In genomic region chr1:43688109-43688387, GRCh38 we compare ENCODE assay signal across 13 cellular contexts. TPM values are rescaled to one million over a fixed set of nuclear protein-coding genes. Genes with fewer than 3 reads are reported as not detected.
DNase-seq lines count a peak whose midpoint lies in the region; ATAC-seq, FAIRE-seq and TF ChIP-seq lines count a peak whose summit lies in the region.
"Had no signal": no experiment of that assay in that cellular context is flagged by ENCODE, and none has a peak within 500 bp of the region (broad histone marks: within the 10 kb centered on the region; RNA-seq: fewer than 3 reads in every experiment).

No MANE protein-coding gene starts in this region.

- no peaks in the 10 kb centered on the region for H3K27me3 ChIP-seq in GM23248 (replicated peaks; ENCODE audit: insufficient read depth)
- H3K27me3 ChIP-seq in endothelial cell of umbilical vein (ENCODE audit: control insufficient read depth in 2 of 2, insufficient read depth in 2 of 2, low read length in 2 of 2): no peaks in the 10 kb centered on the region
- H3K27me3 ChIP-seq in gastrocnemius medialis: no peaks in the 10 kb centered on the region
- no peaks in the 10 kb centered on the region for H3K27me3 ChIP-seq in hepatocyte

- H3K79me2 ChIP-seq in GM23248 (ENCODE audit: insufficient read depth) (peaks cover 27% of the 10 kb centered on the region; the same call in 1 of the 2 replicates), endothelial cell of umbilical vein (ENCODE audit: control insufficient read depth, insufficient read depth, low read length) (no peaks in the 10 kb centered on the region), hepatocyte (no peaks in the 10 kb centered on the region)

- POLR2A ChIA-PET in endothelial cell of umbilical vein (lab: Charles Lee): interaction anchor here (1.5 to 2.1 kb wide), 2 partner anchors 19 to 38 kb away, joined by 6 to 8 read pairs; partner anchors contain the start of genes KDM4A and ST3GAL3

- no peaks in the 10 kb centered on the region for H3K27me3 Mint-ChIP-seq in activated T-helper 1 cell treated with anti-CD3 and anti-CD28 coated beads, Interleukin-12 subunit alpha, Interleukin-12 subunit beta, Interleukin-2, Interleukin-4 antibody, amounts not matched to agents 30 ng/mL and 10 ng/mL and 1 ng/mL, durations not matched to agents 14 hours and 24 hours and 36 hours (ENCODE audit: insufficient read depth)

- DNase-seq in GM23248 (no peak), endothelial cell of umbilical vein (ENCODE audit: low read depth, low spot score) (no peak), gastrocnemius medialis (no peak), NOMO-1 treated with dmso at 0.1 percent for 144 hours (lab: John Stamatoyannopoulos, UW; ENCODE audit: unreplicated experiment) (no peak), hepatocyte (ENCODE audit: low spot score) (no peak)
- no peak for DNase-seq in activated T-helper 1 cell treated with anti-CD3 and anti-CD28 coated beads, Interleukin-12 subunit alpha, Interleukin-12 subunit beta, Interleukin-2, Interleukin-4 antibody, amounts not matched to agents 30 ng/mL and 10 ng/mL and 1 ng/mL, durations not matched to agents 14 hours and 24 hours and 36 hours (ENCODE audit: low spot score)
- DNase-seq: NCI-H1105 treated with DMSO at 0.1 percent for 48 hours, NCI-H187 treated with DMSO at 0.1 percent for 48 hours, NCI-H2171, SHP77 treated with DMSO at 0.1 percent for 48 hours had no signal

- ATAC-seq in gastrocnemius medialis (no peak), GM18517 (IDR thresholded peaks at IDR 0.05; ENCODE audit: unreplicated experiment) (no peak), HG03135 (IDR thresholded peaks at IDR 0.05; ENCODE audit: unreplicated experiment) (no peak)

- H3K9me3 ChIP-seq in GM23248 (ENCODE audit: low read depth): no peaks in the 10 kb centered on the region
- no peaks in the 10 kb centered on the region for H3K9me3 ChIP-seq in endothelial cell of umbilical vein (replicated peaks; ENCODE audit: control insufficient read depth, insufficient read depth, low read length)
- H3K9me3 ChIP-seq in gastrocnemius medialis: no peaks in the 10 kb centered on the region
- H3K9me3 ChIP-seq in hepatocyte (ENCODE audit: low read depth): no peaks in the 10 kb centered on the region

- H3K9me2 ChIP-seq in GM23248 (ENCODE audit: insufficient read depth) (no peaks in the 10 kb centered on the region), hepatocyte (replicated peaks; ENCODE audit: insufficient read depth) (no peaks in the 10 kb centered on the region)

- no peaks in the 10 kb centered on the region for H3K9me3 Mint-ChIP-seq in activated T-helper 1 cell treated with anti-CD3 and anti-CD28 coated beads, Interleukin-12 subunit alpha, Interleukin-12 subunit beta, Interleukin-2, Interleukin-4 antibody, amounts not matched to agents 30 ng/mL and 10 ng/mL and 1 ng/mL, durations not matched to agents 14 hours and 24 hours and 36 hours

- peaks cover 14% of the 10 kb centered on the region for H3K4me1 ChIP-seq in GM23248 (ENCODE audit: insufficient read depth)
- H3K4me1 ChIP-seq in endothelial cell of umbilical vein (ENCODE audit: control insufficient read depth, extremely low read depth, insufficient read depth, low read length): peaks cover 18% of the 10 kb centered on the region
- H3K4me1 ChIP-seq in gastrocnemius medialis: peaks cover 0 to 12% of the 10 kb centered on the region in 2 donors
- no peaks in the 10 kb centered on the region for H3K4me1 ChIP-seq in hepatocyte (ENCODE audit: insufficient read depth)

- dilution Hi-C loops in endothelial cell of umbilical vein (cut with MboI; ENCODE audit: extremely low pct_ligation_motif_present, low sequenced_read_pairs): no loop called here

- intact Hi-C loops in activated T-helper 1 cell treated with anti-CD3 and anti-CD28 coated beads, Interleukin-12 subunit alpha, Interleukin-12 subunit beta, Interleukin-2, Interleukin-4 antibody, amounts not matched to agents 30 ng/mL and 10 ng/mL and 1 ng/mL, durations not matched to agents 14 hours and 24 hours and 36 hours (cut with micrococcal nuclease): no loop called here
- intact Hi-C loops in endothelial cell of umbilical vein (cut with micrococcal nuclease): no loop called here
- intact Hi-C loops in gastrocnemius medialis (cut with DNase I; ENCODE audit: low total_unique reads): no loop called here

- H3K4me3 ChIP-seq in GM23248 (no peak overlapping the region), endothelial cell of umbilical vein (replicated peaks in 1 of 3; ENCODE audit: insufficient read depth in 1 of 3, low read depth in 1 of 3, low read length in 3 of 3) (no peak overlapping the region), gastrocnemius medialis (no peak overlapping the region), hepatocyte (no peak overlapping the region)

- CTCF ChIA-PET in endothelial cell of umbilical vein (lab: Charles Lee): interaction anchor here (0.5 to 2.7 kb wide), 9 partner anchors 19 to 360 kb away, joined by 3 to 19 read pairs (median 5); partner anchors contain the start of genes KDM4A and ST3GAL3

- H3F3A ChIP-seq in GM23248 (ENCODE audit: insufficient read depth): peaks cover 35% of the 10 kb centered on the region

- peaks cover 69% of the 10 kb centered on the region for H3K36me3 Mint-ChIP-seq in activated T-helper 1 cell treated with anti-CD3 and anti-CD28 coated beads, Interleukin-12 subunit alpha, Interleukin-12 subunit beta, Interleukin-2, Interleukin-4 antibody, amounts not matched to agents 30 ng/mL and 10 ng/mL and 1 ng/mL, durations not matched to agents 14 hours and 24 hours and 36 hours (ENCODE audit: low read depth)

- no peaks in the 10 kb centered on the region for H3K4me1 Mint-ChIP-seq in activated T-helper 1 cell treated with anti-CD3 and anti-CD28 coated beads, Interleukin-12 subunit alpha, Interleukin-12 subunit beta, Interleukin-2, Interleukin-4 antibody, amounts not matched to agents 30 ng/mL and 10 ng/mL and 1 ng/mL, durations not matched to agents 14 hours and 24 hours and 36 hours (ENCODE audit: low read depth)

- no peak for FAIRE-seq in endothelial cell of umbilical vein (lab: Jason Lieb, UNC)
- FAIRE-seq: RCC 7860 had no signal

- in situ Hi-C loops in GM23248 (cut with MboI): no loop called here
- in situ Hi-C loops in gastrocnemius medialis (cut with MboI; ENCODE audit: low sequenced_read_pairs in 4 of 4): no loop called here

- H3K4me2 ChIP-seq in GM23248 (ENCODE audit: unreplicated experiment) (no peak overlapping the region), endothelial cell of umbilical vein (ENCODE audit: insufficient read depth, low read length) (no peak overlapping the region), hepatocyte (no peak overlapping the region)

- no peak for TF ChIP-seq CTCF in endothelial cell of umbilical vein (IDR thresholded peaks at IDR 0.05; ENCODE audit: extremely low read depth in 1 of 2, insufficient read depth in 1 of 2, low read depth in 1 of 2, low read length in 2 of 2)
- TF ChIP-seq CTCF in gastrocnemius medialis (IDR thresholded peaks at IDR 0.05 in 4 of 5, conservative IDR thresholded peaks at IDR 0.05 in 1 of 5): no peak
- no peak for TF ChIP-seq CTCF in hepatocyte (IDR thresholded peaks at IDR 0.05; ENCODE audit: poor library complexity)

- TF ChIP-seq POLR2A in endothelial cell of umbilical vein (IDR thresholded peaks at IDR 0.05; ENCODE audit: low read depth, low read length): no peak
- no peak for TF ChIP-seq POLR2A in gastrocnemius medialis (IDR thresholded peaks at IDR 0.05)

- no peaks in the 10 kb centered on the region for H3K9me1 ChIP-seq in endothelial cell of umbilical vein (replicated peaks; ENCODE audit: control insufficient read depth, extremely low read depth, insufficient read depth, low read length)

- peak overlapping the region; percentile 61 for H3K27ac Mint-ChIP-seq in activated T-helper 1 cell treated with anti-CD3 and anti-CD28 coated beads, Interleukin-12 subunit alpha, Interleukin-12 subunit beta, Interleukin-2, Interleukin-4 antibody, amounts not matched to agents 30 ng/mL and 10 ng/mL and 1 ng/mL, durations not matched to agents 14 hours and 24 hours and 36 hours

- no TSS peak for BruUV-seq in endothelial cell of umbilical vein (replicated peaks; lab: Mats Ljungman, UMichigan)

- H4K20me1 ChIP-seq in GM23248 (ENCODE audit: insufficient read depth) (peaks cover 5% of the 10 kb centered on the region; the same call in 1 of the 2 replicates), endothelial cell of umbilical vein (replicated peaks; ENCODE audit: control insufficient read depth, extremely low read depth, insufficient read depth, low read length) (no peaks in the 10 kb centered on the region), hepatocyte (ENCODE audit: insufficient read depth, poor library complexity, severe bottlenecking) (no peaks in the 10 kb centered on the region)

- peak overlapping the region; percentile 53 for H3K27ac ChIP-seq in GM23248
- peak overlapping the region; percentile 2 for H3K27ac ChIP-seq in endothelial cell of umbilical vein (ENCODE audit: insufficient read depth, low read depth, low read length)
- H3K27ac ChIP-seq in gastrocnemius medialis: peak overlapping the region in 3 of 4 donors; percentile 36 to 64 (median 62)
- H3K27ac ChIP-seq in hepatocyte: no peak overlapping the region

- H3K9ac ChIP-seq in GM23248: peak overlapping the region; percentile 18; the same call in 1 of the 2 replicates
- H3K9ac ChIP-seq in endothelial cell of umbilical vein (replicated peaks; ENCODE audit: extremely low read depth, insufficient read depth, low read length): no peak overlapping the region

- 96 to 100% methylated on average over 2 of the region's 2 CpGs for WGBS in GM23248 (ENCODE audit: low coverage in 1 of 2, low lambda C conversion rate in 2 of 2, missing lambda C conversion rate in 2 of 2), 2 experiments
- WGBS in hepatocyte (ENCODE audit: low lambda C conversion rate, missing lambda C conversion rate): 98% methylated on average over 2 of the region's 2 CpGs

- H2AFZ ChIP-seq in GM23248 (no peak overlapping the region), endothelial cell of umbilical vein (ENCODE audit: low read depth, low read length) (no peak overlapping the region), hepatocyte (no peak overlapping the region)

- no peak overlapping the region for H3K4me3 Mint-ChIP-seq in activated T-helper 1 cell treated with anti-CD3 and anti-CD28 coated beads, Interleukin-12 subunit alpha, Interleukin-12 subunit beta, Interleukin-2, Interleukin-4 antibody, amounts not matched to agents 30 ng/mL and 10 ng/mL and 1 ng/mL, durations not matched to agents 14 hours and 24 hours and 36 hours

- H3K36me3 ChIP-seq in GM23248 (ENCODE audit: low read depth) (peaks cover 77% of the 10 kb centered on the region), endothelial cell of umbilical vein (ENCODE audit: control insufficient read depth in 2 of 2, extremely low read depth in 1 of 2, insufficient read depth in 2 of 2, low read length in 2 of 2) (peaks cover 36 to 71% of the 10 kb centered on the region in 2 experiments), gastrocnemius medialis (peaks cover 0 to 79% of the 10 kb centered on the region in 2 donors), hepatocyte (replicated peaks; ENCODE audit: insufficient read depth, low read depth) (no peaks in the 10 kb centered on the region)

RNA-seq across cellular contexts. Expression of gene ST3GAL3, which starts 19.3 kb away (rescaled TPM):
- total RNA-seq in GM23248 (2014; rRNA removed; shearing (Covaris generic)): 13.8 and 13.9 TPM in 2 replicates
- polyA plus RNA-seq in GM23248 (2016; fragmentation: Nextera tagmentation; extraction: Ambion mirVana) (8.4 and 9.7 TPM in 2 replicates), endothelial cell of umbilical vein (14.3 TPM in 2 replicates), hepatocyte (6.3 and 7.7 TPM in 2 replicates)
- total RNA-seq in activated T-helper 1 cell treated with anti-CD3 and anti-CD28 coated beads, Interleukin-12 subunit alpha, Interleukin-12 subunit beta, Interleukin-2, Interleukin-4 antibody, amounts not matched to agents 30 ng/mL and 10 ng/mL and 1 ng/mL, durations not matched to agents 14 hours and 24 hours and 36 hours: 17.4 and 19.0 TPM in 2 replicates
- total RNA-seq in endothelial cell of umbilical vein (27.9 and 35.8 TPM in 2 replicates), gastrocnemius medialis (10 to 100 TPM; 32.2 to 57.4 (median 38.3) TPM), hepatocyte (6.2 and 7.1 TPM in 2 replicates)
- 15.9 and 17.4 TPM in 2 replicates for polyA plus RNA-seq in endothelial cell of umbilical vein (2011; cell fraction: cytosol; rRNA removed)
- 33.3 and 34.6 TPM in 2 replicates for polyA plus RNA-seq in endothelial cell of umbilical vein (2011; cell fraction: nucleus; rRNA removed)
- 13.7 and 14.9 TPM in 2 replicates for polyA plus RNA-seq in endothelial cell of umbilical vein (2012)
- 28.5 and 34.0 TPM in 2 replicates for polyA minus RNA-seq in endothelial cell of umbilical vein
- polyA minus RNA-seq in endothelial cell of umbilical vein (2011; cell fraction: cytosol; rRNA and poly(A)+ RNA removed): 6.5 TPM
- polyA minus RNA-seq in endothelial cell of umbilical vein (2011; cell fraction: nucleus; rRNA and poly(A)+ RNA removed): 33.9 and 46.2 TPM in 2 replicates

RNA-seq across cellular contexts. Expression of gene KDM4A, which starts 38.1 kb away (rescaled TPM):
- 23.7 and 26.3 TPM in 2 replicates for total RNA-seq in GM23248 (2014; rRNA removed; shearing (Covaris generic))
- 20.7 and 22.3 TPM in 2 replicates for polyA plus RNA-seq in GM23248 (2016; fragmentation: Nextera tagmentation; extraction: Ambion mirVana)
- total RNA-seq in activated T-helper 1 cell treated with anti-CD3 and anti-CD28 coated beads, Interleukin-12 subunit alpha, Interleukin-12 subunit beta, Interleukin-2, Interleukin-4 antibody, amounts not matched to agents 30 ng/mL and 10 ng/mL and 1 ng/mL, durations not matched to agents 14 hours and 24 hours and 36 hours: 29.2 and 31.3 TPM in 2 replicates
- 46.9 and 53.3 TPM in 2 replicates for total RNA-seq in endothelial cell of umbilical vein
- polyA plus RNA-seq in endothelial cell of umbilical vein: 16.3 and 21.0 TPM in 2 replicates
- 24.3 and 25.1 TPM in 2 replicates for polyA plus RNA-seq in endothelial cell of umbilical vein (2011; cell fraction: cytosol; rRNA removed)
- polyA plus RNA-seq in endothelial cell of umbilical vein (2011; cell fraction: nucleus; rRNA removed): 47.2 and 53.0 TPM in 2 replicates
- 27.7 and 34.9 TPM in 2 replicates for polyA plus RNA-seq in endothelial cell of umbilical vein (2012)
- polyA minus RNA-seq in endothelial cell of umbilical vein: 47.6 and 66.5 TPM in 2 replicates
- 16.7 TPM for polyA minus RNA-seq in endothelial cell of umbilical vein (2011; cell fraction: cytosol; rRNA and poly(A)+ RNA removed)
- 50.6 and 58.1 TPM in 2 replicates for polyA minus RNA-seq in endothelial cell of umbilical vein (2011; cell fraction: nucleus; rRNA and poly(A)+ RNA removed)
- total RNA-seq in gastrocnemius medialis: 10 to 100 TPM in 3 of 4 donors, 1 to 10 TPM in 1; 8.1 to 19.9 (median 13.4) TPM
- 35.5 and 51.5 TPM in 2 replicates for total RNA-seq in hepatocyte
- polyA plus RNA-seq in hepatocyte: 22.4 and 24.7 TPM in 2 replicates
